In the genomic region with DNA sequence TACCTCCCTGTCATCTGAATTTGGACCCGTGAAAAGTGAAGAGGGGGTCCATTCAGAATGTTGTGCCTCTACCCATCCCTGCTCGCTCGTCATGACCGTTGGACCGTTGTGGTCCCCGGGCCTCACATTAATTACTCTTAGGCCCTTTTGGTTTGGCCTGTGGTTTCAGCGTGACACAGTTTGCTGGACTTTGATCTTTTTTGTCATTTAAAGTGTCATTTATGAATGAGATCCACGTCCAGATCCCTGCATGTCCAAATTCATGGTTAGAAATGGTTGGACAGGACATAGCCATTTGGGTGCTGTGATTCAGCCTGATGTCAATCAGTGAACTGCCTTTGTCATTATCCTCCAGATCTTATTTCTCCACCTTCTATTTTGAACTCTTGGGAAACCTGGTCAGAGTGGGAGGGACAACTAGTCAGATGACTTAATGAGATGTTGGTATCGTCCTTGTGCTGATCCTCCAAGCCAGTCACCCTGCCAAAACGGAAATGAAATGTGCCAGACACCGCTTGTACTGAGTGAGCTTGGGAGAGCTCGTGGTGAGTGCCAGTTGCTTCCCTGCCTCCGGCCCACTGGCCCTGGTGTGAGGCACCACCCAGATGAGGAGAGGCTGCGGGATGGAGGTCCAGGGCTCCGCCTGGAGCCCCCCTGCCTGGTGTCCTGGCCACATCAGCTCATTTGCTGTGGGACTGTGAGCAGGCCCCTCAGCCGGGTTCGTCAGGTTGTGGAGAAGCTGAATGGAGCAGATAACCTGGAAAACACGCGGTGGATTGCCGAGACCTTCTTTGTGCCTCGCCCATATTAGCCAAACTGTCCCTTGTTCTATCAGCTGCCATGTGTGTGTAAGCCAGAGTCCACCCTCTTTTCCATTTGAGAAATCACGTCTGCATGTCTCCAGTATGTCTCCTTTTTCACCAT, we compare ENCODE assay signal across 10 cellular contexts.
DNase-seq lines count a peak whose midpoint lies in the region; ATAC-seq, FAIRE-seq and TF ChIP-seq lines count a peak whose summit lies in the region.
"Had no signal": no experiment of that assay in that cellular context is flagged by ENCODE, and none has a peak within 500 bp of the region (broad histone marks: within the 10 kb centered on the region; RNA-seq: fewer than 3 reads in every experiment).

No MANE protein-coding gene starts in this region.

- peaks cover 63% of the 10 kb centered on the region for H3K79me2 ChIP-seq in GM12878 (ENCODE audit: control insufficient read depth, insufficient read depth, low read length)

- H3K9me3 Mint-ChIP-seq in activated T-cell treated with anti-CD3 and anti-CD28 coated beads, Interleukin-2, amount 50 U/mL, for 24 hours: peaks cover 10% of the 10 kb centered on the region

- peak overlapping the region; percentile 15 for H3K27ac Mint-ChIP-seq in activated T-cell treated with anti-CD3 and anti-CD28 coated beads, Interleukin-2, amount 50 U/mL, for 24 hours
- H3K27ac Mint-ChIP-seq: stimulated activated effector memory CD8-positive, alpha-beta T cell treated with anti-CD3 and anti-CD28 coated beads, Interleukin-12 subunit alpha, Interleukin-12 subunit beta, amount 100 ng/mL, for 72 hours had no signal

- H3K9me3 ChIP-seq in GM12878 (replicated peaks; ENCODE audit: control insufficient read depth, insufficient read depth, low read length) (peaks cover 6% of the 10 kb centered on the region), thoracic aorta (no peaks in the 10 kb centered on the region)

- H3K36me3 ChIP-seq in GM12878 (ENCODE audit: control insufficient read depth in 2 of 2, insufficient read depth in 2 of 2, low read length in 1 of 2) (peaks cover 1 to 22% of the 10 kb centered on the region in 2 experiments; a peak in 3 of 4 replicates), thoracic aorta (no peaks in the 10 kb centered on the region)

- H3K27ac ChIP-seq in GM12878 (ENCODE audit: control insufficient read depth, insufficient read depth): no peak overlapping the region
- H3K27ac ChIP-seq in thoracic aorta: peak overlapping the region in 1 of 2 donors; percentile 41

- POLR2A ChIA-PET in GM12878 (lab: Charles Lee): no interaction called here

- H4K20me1 ChIP-seq in GM12878 (ENCODE audit: control insufficient read depth, insufficient read depth): no peaks in the 10 kb centered on the region

- DNase-seq in activated T-cell treated with anti-CD3 and anti-CD28 coated beads, Interleukin-2, amount 50 U/mL, for 24 hours: peak; percentile 16
- no peak for DNase-seq in activated T-cell treated with anti-CD3 and anti-CD28 coated beads for 4 hours
- no peak for DNase-seq in GM12878 (ENCODE audit: low read depth, low spot score)
- peak; percentile 37 for DNase-seq in kidney tubule cell (ENCODE audit: low spot score)
- peak; percentile 28 for DNase-seq in thoracic aorta (ENCODE audit: low spot score)
- DNase-seq in dedifferentiated amniotic fluid mesenchymal stem cell (ENCODE audit: extremely low spot score): no peak
- DNase-seq: effector memory CD4-positive, alpha-beta T cell had no signal

- H3K27me3 Mint-ChIP-seq in activated T-cell treated with anti-CD3 and anti-CD28 coated beads, Interleukin-2, amount 50 U/mL, for 24 hours: no peaks in the 10 kb centered on the region

- H3K4me3 ChIP-seq in GM12878 (no peak overlapping the region), thoracic aorta (no peak overlapping the region)

- TF ChIP-seq EP300 in GM12878 (IDR thresholded peaks at IDR 0.05; ENCODE audit: borderline replicate concordance in 1 of 2, control insufficient read depth in 1 of 2, low read depth in 2 of 2, low read length in 2 of 2): no peak

- intact Hi-C loops in GM12878 (cut with micrococcal nuclease; ENCODE audit: unreplicated experiment): no loop called here

- 96% methylated on average over 22 of the region's 22 CpGs for WGBS in GM12878 (ENCODE audit: insufficient coverage, insufficient replicate concordance, low lambda C conversion rate, missing lambda C conversion rate)

- H3K27me3 ChIP-seq in GM12878 (replicated peaks in 1 of 2; ENCODE audit: control insufficient read depth in 2 of 2, insufficient read depth in 2 of 2, low read length in 1 of 2) (no peaks in the 10 kb centered on the region), thoracic aorta (replicated peaks; ENCODE audit: insufficient read depth) (no peaks in the 10 kb centered on the region)

- CTCF ChIA-PET in GM12878 (lab: Yijun Ruan, JAX): interaction anchor here (9.3 to 15.3 kb wide), 2 partner anchors 20 kb away, joined by 84 to 135 read pairs; no protein-coding TSS in a partner anchor

- in situ Hi-C loops in GM12878 (cut with MboI): no loop called here

- H3K4me1 Mint-ChIP-seq in activated T-cell treated with anti-CD3 and anti-CD28 coated beads, Interleukin-2, amount 50 U/mL, for 24 hours (ENCODE audit: low read depth): peaks cover 95% of the 10 kb centered on the region

- BruUV-seq in GM12878 (replicated peaks; lab: Mats Ljungman, UMichigan): no TSS peak

- H3K4me2 ChIP-seq in GM12878 (ENCODE audit: control insufficient read depth, insufficient read depth): no peak overlapping the region

- SMC1A ChIA-PET in GM12878 (lab: Charles Lee; ENCODE audit: uncharacterized antibody, unreplicated experiment): interaction anchor here (0.5 to 3.1 kb wide), 2 partner anchors 10 to 19 kb away, joined by 3 to 13 read pairs; no protein-coding TSS in a partner anchor

- H3K4me1 ChIP-seq in GM12878 (ENCODE audit: control insufficient read depth, insufficient read depth, low read length) (peaks cover 34% of the 10 kb centered on the region), thoracic aorta (ENCODE audit: control insufficient read depth in 1 of 2, low read depth in 2 of 2) (peaks cover 4 to 48% of the 10 kb centered on the region in 2 donors)

- RAD21 ChIA-PET in GM12878 (lab: Charles Lee; ENCODE audit: unreplicated experiment): interaction anchor here (1.6 to 1.8 kb wide), 2 partner anchors 9 to 20 kb away, joined by 5 read pairs; no protein-coding TSS in a partner anchor

- H3K9ac ChIP-seq in GM12878 (ENCODE audit: control insufficient read depth, insufficient read depth, low read length): no peak overlapping the region

- ATAC-seq in GM12878: no peak
- peak; percentile 35 for ATAC-seq in thoracic aorta (ENCODE audit: insufficient number of reproducible peaks, low FRiP score, low read depth)
- no peak for ATAC-seq in HG03432 (IDR thresholded peaks at IDR 0.05; ENCODE audit: unreplicated experiment)
- ATAC-seq in GM21717 (IDR thresholded peaks at IDR 0.05; ENCODE audit: unreplicated experiment): no peak
- ATAC-seq: stimulated activated effector memory CD8-positive, alpha-beta T cell treated with anti-CD3 and anti-CD28 coated beads, Interleukin-12 subunit alpha, Interleukin-12 subunit beta, amount 100 ng/mL, for 72 hours had no signal

- TF ChIP-seq RAD21 in GM12878 (IDR thresholded peaks at IDR 0.05; ENCODE audit: insufficient read depth, low read depth, low read length): no peak

- no peak for FAIRE-seq in GM12878 (lab: Jason Lieb, UNC)

- H2AFZ ChIP-seq in GM12878 (ENCODE audit: control insufficient read depth, low read depth, low read length): no peak overlapping the region

- no peak for TF ChIP-seq CTCF in GM12878 (IDR thresholded peaks at IDR 0.05 in 2 of 3, conservative IDR thresholded peaks at IDR 0.05 in 1 of 3; ENCODE audit: control insufficient read depth in 2 of 3, extremely low read depth in 1 of 3, insufficient read depth in 1 of 3, low read depth in 3 of 3, low read length in 3 of 3)
- TF ChIP-seq CTCF in thoracic aorta (IDR thresholded peaks at IDR 0.05): no peak

- no peak for TF ChIP-seq POLR2A in GM12878 (IDR thresholded peaks at IDR 0.05; ENCODE audit: low read depth, low read length)

- H3K36me3 Mint-ChIP-seq in activated T-cell treated with anti-CD3 and anti-CD28 coated beads, Interleukin-2, amount 50 U/mL, for 24 hours (ENCODE audit: low read depth): peaks cover 69% of the 10 kb centered on the region

- no peak overlapping the region for H3K4me3 Mint-ChIP-seq in activated T-cell treated with anti-CD3 and anti-CD28 coated beads, Interleukin-2, amount 50 U/mL, for 24 hours
- H3K4me3 Mint-ChIP-seq: stimulated activated effector memory CD8-positive, alpha-beta T cell treated with anti-CD3 and anti-CD28 coated beads, Interleukin-12 subunit alpha, Interleukin-12 subunit beta, amount 100 ng/mL, for 72 hours had no signal

TF ChIP-seq in GM12878, 131 proteins besides CTCF, POLR2A, EP300 and RAD21:
- TF ChIP-seq DPF2 (IDR thresholded peaks at IDR 0.05) (0 out of 2 replicates have a peak, but pooled peaks have one; percentile 38), FOXK2 (IDR thresholded peaks at IDR 0.05) (no peak), IKZF1 (conservative IDR thresholded peaks at IDR 0.05) (0 out of 2 replicates have a peak, but pooled peaks have one; percentile 18), GATAD2B (conservative IDR thresholded peaks at IDR 0.05; ENCODE audit: low read depth) (0 out of 2 replicates have a peak, but pooled peaks have one; percentile 12), NFXL1 (IDR thresholded peaks at IDR 0.05; ENCODE audit: borderline replicate concordance) (no peak), MTA2 (IDR thresholded peaks at IDR 0.05; ENCODE audit: low read depth) (peak; percentile 40; the same call in 1 of the 2 replicates), NR2F1 (conservative IDR thresholded peaks at IDR 0.05) (peak; percentile 53)

Comparison
In these comparisons a context has a peak if more than half of its experiments do, and no peak if none do; other contexts are left out.
1. DNase-seq: peak in activated T-cell treated with anti-CD3 and anti-CD28 coated beads, Interleukin-2, amount 50 U/mL, for 24 hours (single experiment), kidney tubule cell (single experiment) and thoracic aorta (single experiment); none in activated T-cell treated with anti-CD3 and anti-CD28 coated beads for 4 hours (single experiment), GM12878 (single experiment) and dedifferentiated amniotic fluid mesenchymal stem cell (single experiment).